23 cellular contexts compared by ENCODE assay signal in the genomic region with DNA sequence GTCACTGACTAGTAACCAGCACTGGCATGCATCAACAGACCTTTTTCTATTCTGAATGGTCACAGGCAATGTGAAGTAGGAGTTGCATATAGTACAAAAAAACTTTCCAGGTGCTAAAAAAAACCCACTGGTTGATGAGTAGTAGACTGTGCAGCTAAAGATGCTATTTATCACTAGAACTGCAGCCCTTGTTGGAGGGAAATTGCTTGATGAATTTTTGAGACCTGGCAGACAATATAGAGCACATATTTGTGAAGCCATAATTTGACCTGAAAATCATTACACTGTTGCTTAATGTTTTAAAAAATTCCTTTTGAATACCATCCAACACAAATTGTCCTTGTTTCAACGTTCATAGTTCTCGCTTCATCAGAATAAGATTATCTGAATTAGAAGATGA.
DNase-seq lines count a peak whose midpoint lies in the region; ATAC-seq and TF ChIP-seq lines count a peak whose summit lies in the region.
"Had no signal": no experiment of that assay in that cellular context is flagged by ENCODE, and none has a peak within 500 bp of the region (broad histone marks: within the 10 kb centered on the region; RNA-seq: fewer than 3 reads in every experiment).

No MANE protein-coding gene starts in this region.

- H3K4me3 ChIP-seq in AG10803 (ENCODE audit: low read length) (no peak overlapping the region), astrocyte of the spinal cord (ENCODE audit: low read depth, low read length) (no peak overlapping the region), fibroblast of the aortic adventitia (ENCODE audit: low read depth, low read length) (no peak overlapping the region), thyroid gland (replicated peaks in 1 of 3) (no peak overlapping the region)
- H3K4me3 ChIP-seq: BLaER1 treated with 17β-estradiol and CSF1 and Interleukin-3, amounts not matched to agents 10 nM and 100 nM; GM12878; GM23248 had no signal

- DNase-seq in AG10803 (ENCODE audit: low read depth), result peak; percentile 5
- peak; percentile 10 for DNase-seq in astrocyte of the spinal cord (ENCODE audit: low read depth, low spot score)
- DNase-seq in fibroblast of the aortic adventitia (ENCODE audit: low read depth), result peak; percentile 6
- no peak for DNase-seq in thyroid gland
- DNase-seq in osteocyte (ENCODE audit: extremely low spot score, unreplicated experiment), result no peak
- no peak for DNase-seq in nephron progenitor cell
- DNase-seq in left ventricle myocardium superior, result no peak
- DNase-seq: AML-193; BE2C; CD4-positive, alpha-beta T cell; CD8-positive, alpha-beta memory T cell; DMS 273 treated with DMSO at 0.1 percent for 48 hours; DMS79; EL; GDM1; GM23248; H7; HCEC 1CT had no signal

- H3K36me3 Mint-ChIP-seq in osteocyte (ENCODE audit: unreplicated experiment), result peaks cover 34% of the 10 kb centered on the region
- peaks cover 20% of the 10 kb centered on the region for H3K36me3 Mint-ChIP-seq in nephron progenitor cell (ENCODE audit: low read depth)
- H3K36me3 Mint-ChIP-seq: CD14-positive monocyte had no signal

- in situ Hi-C loops in astrocyte of the spinal cord (cut with HindIII; ENCODE audit: low sequenced_read_pairs), result no loop called here

- TF ChIP-seq CTCF in AG10803 (conservative IDR thresholded peaks at IDR 0.05; ENCODE audit: low read length) (no peak), astrocyte of the spinal cord (IDR thresholded peaks at IDR 0.05; ENCODE audit: low read depth, low read length) (no peak), fibroblast of the aortic adventitia (IDR thresholded peaks at IDR 0.05; ENCODE audit: insufficient read depth, low read length) (no peak), thyroid gland (IDR thresholded peaks at IDR 0.05) (no peak), osteocyte (IDR thresholded peaks at IDR 0.05) (no peak), nephron progenitor cell (IDR thresholded peaks at IDR 0.05) (no peak)

- H3K36me3 ChIP-seq in thyroid gland, result no peaks in the 10 kb centered on the region
- H3K36me3 ChIP-seq: BE2C had no signal

- peak overlapping the region in 2 of 3 donors; percentile 10 to 42 for H3K27ac ChIP-seq in thyroid gland
- H3K27ac ChIP-seq: 22Rv1; BLaER1 treated with 17β-estradiol and CSF1 and Interleukin-3, amounts not matched to agents 10 nM and 100 nM; GM23248 had no signal

- no peaks in the 10 kb centered on the region for H3K27me3 ChIP-seq in thyroid gland
- H3K27me3 ChIP-seq: BE2C; BLaER1 treated with 17β-estradiol and CSF1 and Interleukin-3, amounts not matched to agents 10 nM and 100 nM had no signal

- intact Hi-C loops in thyroid gland (cut with DNase I) (no loop called here), left ventricle myocardium superior (cut with micrococcal nuclease) (no loop called here)

- peaks cover 1% of the 10 kb centered on the region for H3K4me1 Mint-ChIP-seq in osteocyte (ENCODE audit: unreplicated experiment)
- no peaks in the 10 kb centered on the region for H3K4me1 Mint-ChIP-seq in nephron progenitor cell
- H3K4me1 Mint-ChIP-seq: CD14-positive monocyte had no signal

- H3K27me3 Mint-ChIP-seq in osteocyte (ENCODE audit: unreplicated experiment) (no peaks in the 10 kb centered on the region), nephron progenitor cell (ENCODE audit: low read depth, poor library complexity) (no peaks in the 10 kb centered on the region)
- H3K27me3 Mint-ChIP-seq: CD4-positive, alpha-beta T cell; CD8-positive, alpha-beta memory T cell had no signal

- H3K4me1 ChIP-seq in thyroid gland, result peaks cover 26 to 27% of the 10 kb centered on the region in 2 donors
- H3K4me1 ChIP-seq: BE2C; BLaER1 treated with 17β-estradiol and CSF1 and Interleukin-3, amounts not matched to agents 10 nM and 100 nM had no signal

- no peak for ATAC-seq in GM19467 (IDR thresholded peaks at IDR 0.05; ENCODE audit: unreplicated experiment)
- ATAC-seq in left ventricle myocardium superior, result no peak
- ATAC-seq: GM12878 had no signal

- H3K4me3 Mint-ChIP-seq in osteocyte (ENCODE audit: unreplicated experiment), result no peak overlapping the region
- H3K4me3 Mint-ChIP-seq in nephron progenitor cell, result no peak overlapping the region
- H3K4me3 Mint-ChIP-seq: CD14-positive monocyte; CD4-positive, alpha-beta T cell; CD8-positive, alpha-beta memory T cell had no signal

- H3K9me3 Mint-ChIP-seq in osteocyte (ENCODE audit: unreplicated experiment), result no peaks in the 10 kb centered on the region
- H3K9me3 Mint-ChIP-seq in nephron progenitor cell, result no peaks in the 10 kb centered on the region
- H3K9me3 Mint-ChIP-seq: CD4-positive, alpha-beta T cell; CD8-positive, alpha-beta memory T cell had no signal

- no peak overlapping the region for H3K27ac Mint-ChIP-seq in osteocyte (ENCODE audit: unreplicated experiment)
- H3K27ac Mint-ChIP-seq in nephron progenitor cell, result no peak overlapping the region
- H3K27ac Mint-ChIP-seq: CD4-positive, alpha-beta T cell had no signal

- 81 to 91% methylated on average over 2 of the region's 2 CpGs for WGBS in thyroid gland, 2 donors

- no peaks in the 10 kb centered on the region for H3K9me3 ChIP-seq in thyroid gland
- H3K9me3 ChIP-seq: BE2C; BLaER1 treated with 17β-estradiol and CSF1 and Interleukin-3, amounts not matched to agents 10 nM and 100 nM had no signal

- no peak for TF ChIP-seq POLR2A in thyroid gland (IDR thresholded peaks at IDR 0.05)

Comparison
In these comparisons a context has a peak if more than half of its experiments do, and no peak if none do; other contexts are left out.
1. DNase-seq: peak in AG10803 (single experiment), astrocyte of the spinal cord (single experiment) and fibroblast of the aortic adventitia (single experiment); none in thyroid gland (0 of 2), osteocyte (single experiment), nephron progenitor cell (single experiment) and left ventricle myocardium superior (single experiment).